33 cellular contexts compared by ENCODE assay signal in the genomic region with DNA sequence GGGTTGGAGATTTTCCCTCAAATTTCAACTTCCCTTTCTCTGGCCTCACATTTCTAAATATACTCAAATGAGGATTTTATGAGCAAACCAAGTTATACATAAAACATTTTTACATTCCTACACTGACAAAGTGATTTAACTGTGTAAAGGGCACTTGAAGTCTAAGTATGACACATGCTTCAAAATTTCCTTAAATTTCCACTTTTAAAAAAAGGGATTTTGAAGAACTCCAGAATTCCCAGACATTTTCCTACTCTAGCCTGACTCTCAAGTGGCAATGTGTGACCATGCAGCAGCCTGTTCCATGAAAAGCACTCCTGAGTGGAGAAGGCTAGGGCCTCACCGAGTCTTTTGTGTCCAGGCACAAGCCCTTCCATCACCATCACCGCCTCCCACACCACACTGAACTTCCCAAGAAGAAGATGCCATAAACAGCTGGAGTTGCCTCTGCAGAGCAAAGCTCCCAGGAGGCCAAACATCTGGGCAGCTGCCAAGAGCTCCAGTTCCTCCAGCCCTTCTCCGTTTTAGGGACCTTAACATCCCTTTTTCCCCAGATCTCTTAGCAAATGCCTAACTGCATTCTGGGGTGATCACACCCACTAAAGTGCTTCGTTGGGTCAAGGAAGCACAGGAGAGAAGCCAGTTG.
"Had no signal": no experiment of that assay in that cellular context is flagged by ENCODE, and none has a peak within 500 bp of the region (broad histone marks: within the 10 kb centered on the region; RNA-seq: fewer than 3 reads in every experiment).

No MANE protein-coding gene starts in this region.

- H3K9me3 ChIP-seq: ascending aorta, gastrocnemius medialis, pancreas, prostate gland, thyroid gland had no signal

- H3K36me3 ChIP-seq: ascending aorta, cardiac muscle cell, gastrocnemius medialis, lower lobe of right lung, pancreas, prostate gland, sigmoid colon, stomach, thyroid gland, upper lobe of left lung, WERI-Rb-1 had no signal

- H3K4me3 ChIP-seq: ascending aorta, cardiac muscle cell, gastrocnemius medialis, lower lobe of right lung, pancreas, prostate gland, sigmoid colon, stomach, thyroid gland, upper lobe of left lung had no signal

- H3K4me1 ChIP-seq: ascending aorta, gastrocnemius medialis, lower lobe of right lung, pancreas, prostate gland, stomach had no signal

- ATAC-seq: activated CD4-positive, CD25-positive, alpha-beta regulatory T cell treated with anti-CD3 and anti-CD28 coated beads, Interleukin-2, amount 50 U/mL, for 24 hours; effector memory CD8-positive, alpha-beta T cell; gastrocnemius medialis; left lobe of liver; lower lobe of right lung; pancreas; stimulated activated naive B cell treated with anti-CD40 and anti-IgM and Interleukin-4, amounts not matched to agents 10 μg/mL and 1 μg/mL and 100 μg/mL, for 72 hours had no signal

- H3K4me3 Mint-ChIP-seq: activated CD4-positive, alpha-beta memory T cell treated with anti-CD3 and anti-CD28 coated beads for 36 hours; activated naive CD4-positive, alpha-beta T cell treated with anti-CD3 and anti-CD28 coated beads for 36 hours; activated naive CD8-positive, alpha-beta T cell treated with anti-CD3 and anti-CD28 coated beads for 36 hours; activated T-helper 1 cell treated with anti-CD3 and anti-CD28 coated beads, Interleukin-12 subunit alpha, Interleukin-12 subunit beta, Interleukin-2, Interleukin-4 antibody, amounts not matched to agents 30 ng/mL and 10 ng/mL and 1 ng/mL, durations not matched to agents 14 hours and 24 hours and 36 hours; brain; effector memory CD8-positive, alpha-beta T cell; stimulated activated naive B cell treated with anti-CD40 and anti-IgM and Interleukin-4, amounts not matched to agents 10 μg/mL and 1 μg/mL and 100 μg/mL, for 72 hours; T-helper 1 cell treated with Interleukin-12 subunit alpha and Interleukin-12 subunit beta and Interleukin-4 antibody, amounts not matched to agents 30 μg/mL and 1 μg/mL, for 36 hours had no signal

- H3K36me3 Mint-ChIP-seq: activated naive CD8-positive, alpha-beta T cell treated with anti-CD3 and anti-CD28 coated beads for 36 hours; brain had no signal

- H3K27me3 ChIP-seq: ascending aorta, pancreas, thyroid gland had no signal

- H3K27ac Mint-ChIP-seq: activated CD4-positive, alpha-beta memory T cell treated with anti-CD3 and anti-CD28 coated beads for 36 hours; activated naive CD4-positive, alpha-beta T cell treated with anti-CD3 and anti-CD28 coated beads for 36 hours; activated naive CD8-positive, alpha-beta T cell treated with anti-CD3 and anti-CD28 coated beads for 36 hours; activated T-helper 1 cell treated with anti-CD3 and anti-CD28 coated beads, Interleukin-12 subunit alpha, Interleukin-12 subunit beta, Interleukin-2, Interleukin-4 antibody, amounts not matched to agents 30 ng/mL and 10 ng/mL and 1 ng/mL, durations not matched to agents 14 hours and 24 hours and 36 hours; effector memory CD8-positive, alpha-beta T cell; stimulated activated naive B cell treated with anti-CD40 and anti-IgM and Interleukin-4, amounts not matched to agents 10 μg/mL and 1 μg/mL and 100 μg/mL, for 72 hours; T-helper 1 cell treated with Interleukin-12 subunit alpha and Interleukin-12 subunit beta and Interleukin-4 antibody, amounts not matched to agents 30 μg/mL and 1 μg/mL, for 36 hours had no signal

- H3K27ac ChIP-seq: ascending aorta, cardiac muscle cell, gastrocnemius medialis, lower lobe of right lung, pancreas, prostate gland, sigmoid colon, stomach, thyroid gland, upper lobe of left lung, WERI-Rb-1 had no signal

- DNase-seq: activated CD4-positive, alpha-beta memory T cell treated with anti-CD3 and anti-CD28 coated beads for 36 hours; activated CD4-positive, alpha-beta T cell treated with anti-CD3 and anti-CD28 coated beads for 48 hours; activated CD8-positive, alpha-beta memory T cell treated with anti-CD3 and anti-CD28 coated beads, Interleukin-2, amount 50 U/mL, for 4 hours; activated effector memory CD4-positive, alpha-beta T cell treated with anti-CD3 and anti-CD28 coated beads, Interleukin-2, amount 50 U/mL, for 16 hours; activated naive CD4-positive, alpha-beta T cell treated with anti-CD3 and anti-CD28 coated beads for 36 hours; activated naive CD8-positive, alpha-beta T cell treated with anti-CD3 and anti-CD28 coated beads for 36 hours; activated T-cell treated with anti-CD3 and anti-CD28 coated beads, Interleukin-2, amount 50 U/mL, for 1 hour; cortex of kidney; effector memory CD8-positive, alpha-beta T cell; erythroblast; gastrocnemius medialis; glutamatergic neuron; lower lobe of right lung; mesenchymal stem cell; pancreas; retina; sigmoid colon; stimulated activated CD4-positive, alpha-beta T cell treated with anti-CD3 and anti-CD28 coated beads, Interleukin-15, amount 100 ng/mL, for 24 hours; stimulated activated CD4-positive, alpha-beta T cell treated with anti-CD3 and anti-CD28 coated beads, Interleukin-2, amount 100 ng/mL, for 24 hours; stimulated activated naive B cell treated with anti-CD40 and anti-IgM and Interleukin-4, amounts not matched to agents 10 μg/mL and 1 μg/mL and 100 μg/mL, for 72 hours; stomach; T-helper 9 cell; thyroid gland; upper lobe of left lung; WERI-Rb-1 had no signal

- H3K4me1 Mint-ChIP-seq: activated naive CD8-positive, alpha-beta T cell treated with anti-CD3 and anti-CD28 coated beads for 36 hours; stimulated activated naive B cell treated with anti-CD40 and anti-IgM and Interleukin-4, amounts not matched to agents 10 μg/mL and 1 μg/mL and 100 μg/mL, for 72 hours had no signal
